ENCODE assay signal across 16 cellular contexts in genomic region chr16:53305743-53306142, GRCh38.
DNase-seq lines count a peak whose midpoint lies in the region; ATAC-seq and TF ChIP-seq lines count a peak whose summit lies in the region.
"Had no signal": no experiment of that assay in that cellular context is flagged by ENCODE, and none has a peak within 500 bp of the region (broad histone marks: within the 10 kb centered on the region; RNA-seq: fewer than 3 reads in every experiment).

No MANE protein-coding gene starts in this region.

- H3K4me1 ChIP-seq in cardiac muscle cell (ENCODE audit: low read depth) = peaks cover 7% of the 10 kb centered on the region
- peaks cover 9% of the 10 kb centered on the region for H3K4me1 ChIP-seq in psoas muscle
- H3K4me1 ChIP-seq: A549; BLaER1 treated with 17β-estradiol and CSF1 and Interleukin-3, amounts not matched to agents 10 nM and 100 nM had no signal

- TF ChIP-seq CTCF in cardiac muscle cell (IDR thresholded peaks at IDR 0.05; ENCODE audit: low read depth, low read length) (no peak), psoas muscle (IDR thresholded peaks at IDR 0.05) (no peak)

- H3K27ac ChIP-seq in cardiac muscle cell = peak overlapping the region; percentile 39
- no peak overlapping the region for H3K27ac ChIP-seq in psoas muscle
- H3K27ac ChIP-seq: 22Rv1; A549; BLaER1 treated with 17β-estradiol and CSF1 and Interleukin-3, amounts not matched to agents 10 nM and 100 nM; C4-2B had no signal

- 71 to 76% (median 73%) methylated on average over 3 of the region's 3 CpGs for WGBS in psoas muscle, 3 donors

- intact Hi-C loops in Right ventricle myocardium inferior (cut with DNase I) (no loop called here), psoas muscle (cut with DNase I) (no loop called here)

- H3K9me3 ChIP-seq in cardiac muscle cell (ENCODE audit: low read depth) = no peaks in the 10 kb centered on the region
- H3K9me3 ChIP-seq in psoas muscle = no peaks in the 10 kb centered on the region
- H3K9me3 ChIP-seq in MG63 = no peaks in the 10 kb centered on the region
- H3K9me3 ChIP-seq: A549; BLaER1 treated with 17β-estradiol and CSF1 and Interleukin-3, amounts not matched to agents 10 nM and 100 nM; Caco-2 had no signal

- H3K36me3 ChIP-seq in cardiac muscle cell (peaks cover 77% of the 10 kb centered on the region), psoas muscle (ENCODE audit: insufficient read depth in 1 of 2, low read depth in 1 of 2) (peaks cover 6 to 89% of the 10 kb centered on the region in 2 donors), MG63 (peaks cover 61% of the 10 kb centered on the region)

- H3K27me3 ChIP-seq in cardiac muscle cell (no peaks in the 10 kb centered on the region), psoas muscle (ENCODE audit: insufficient read depth in 3 of 3, low read length in 2 of 3) (no peaks in the 10 kb centered on the region), MG63 (no peaks in the 10 kb centered on the region)
- H3K27me3 ChIP-seq: BLaER1 treated with 17β-estradiol and CSF1 and Interleukin-3, amounts not matched to agents 10 nM and 100 nM had no signal

- H3K4me3 ChIP-seq in cardiac muscle cell = no peak overlapping the region
- H3K4me3 ChIP-seq in psoas muscle = no peak overlapping the region
- H3K4me3 ChIP-seq in MG63 = no peak overlapping the region
- H3K4me3 ChIP-seq: A549; BLaER1 treated with 17β-estradiol and CSF1 and Interleukin-3, amounts not matched to agents 10 nM and 100 nM had no signal

- no peak for ATAC-seq in Right ventricle myocardium inferior
- peak in 3 of 4 donors; percentile 83 to 84 (median 84) for ATAC-seq in psoas muscle
- ATAC-seq: A549; CD8-positive, alpha-beta T cell had no signal

- DNase-seq in cardiac muscle cell (ENCODE audit: low read depth in 1 of 2, low spot score in 1 of 2) (no peak), Right ventricle myocardium inferior (ENCODE audit: missing footprints) (no peak), psoas muscle (no peak), MG63 (no peak), NCI-H2029 treated with DMSO at 0.1 percent for 48 hours (lab: John Stamatoyannopoulos, UW) (no peak)
- DNase-seq: AML-193; Caco-2; Calu3; CD4-positive, alpha-beta T cell; CD8-positive, alpha-beta T cell; DMS79 treated with DMSO at 0.1 percent for 48 hours; GF-D8 had no signal
